In genomic region chr1:160416369-160416768, GRCh38 we compare ENCODE assay signal across 10 cellular contexts. TPM values are rescaled to one million over a fixed set of nuclear protein-coding genes. Genes with fewer than 3 reads are reported as not detected.
A peak's percentile ranks its signal among the peaks of the same experiment; 100 is the strongest.
DNase-seq lines count a peak whose midpoint lies in the region; ATAC-seq and TF ChIP-seq lines count a peak whose summit lies in the region.
"Had no signal": no experiment of that assay in that cellular context is flagged by ENCODE, and none has a peak within 500 bp of the region (broad histone marks: within the 10 kb centered on the region; RNA-seq: fewer than 3 reads in every experiment).

No MANE protein-coding gene starts in this region.

- TF ChIP-seq CTCF in choroid plexus epithelial cell (conservative IDR thresholded peaks at IDR 0.05; ENCODE audit: low read depth, low read length) (peak; percentile 65), retinal pigment epithelial cell (conservative IDR thresholded peaks at IDR 0.05; ENCODE audit: low read depth, low read length) (peak; percentile 72), testis (IDR thresholded peaks at IDR 0.05) (peak in 1 of 3 experiments; percentile 23), tibial artery (IDR thresholded peaks at IDR 0.05) (no peak)

- H3K27ac Mint-ChIP-seq in activated CD4-positive, alpha-beta T cell treated with anti-CD3 and anti-CD28 coated beads for 36 hours = no peak overlapping the region

- H3K27me3 ChIP-seq in testis (no peaks in the 10 kb centered on the region), tibial artery (no peaks in the 10 kb centered on the region)
- H3K27me3 ChIP-seq: upper lobe of left lung had no signal

- no peaks in the 10 kb centered on the region for H3K36me3 Mint-ChIP-seq in activated CD4-positive, alpha-beta T cell treated with anti-CD3 and anti-CD28 coated beads for 36 hours (ENCODE audit: low read depth)

- TF ChIP-seq POLR2A in testis (IDR thresholded peaks at IDR 0.05) = no peak

- CTCF ChIA-PET in activated CD4-positive, alpha-beta T cell treated with anti-CD3 and anti-CD28 coated beads for 36 hours (lab: Charles Lee) = interaction anchor here (0.6 to 1.4 kb wide), 4 partner anchors 40 to 313 kb away, joined by 3 to 4 read pairs (median 4); no protein-coding TSS in a partner anchor

- no peak overlapping the region for H3K4me3 Mint-ChIP-seq in activated CD4-positive, alpha-beta T cell treated with anti-CD3 and anti-CD28 coated beads for 36 hours

- no peaks in the 10 kb centered on the region for H3K9me3 Mint-ChIP-seq in activated CD4-positive, alpha-beta T cell treated with anti-CD3 and anti-CD28 coated beads for 36 hours (ENCODE audit: low read depth)

- peak; percentile 19 for DNase-seq in activated CD4-positive, alpha-beta T cell treated with anti-CD3 and anti-CD28 coated beads for 36 hours
- no peak for DNase-seq in activated CD4-positive, alpha-beta T cell treated with anti-CD3 and anti-CD28 coated beads for 48 hours
- DNase-seq in NCI-H146 treated with DMSO at 0.1 percent for 48 hours (lab: John Stamatoyannopoulos, UW; ENCODE audit: unreplicated experiment) (peak; percentile 9), choroid plexus epithelial cell (ENCODE audit: low read depth) (peak; percentile 58), retinal pigment epithelial cell (ENCODE audit: low read depth) (no peak), testis (no peak), tibial artery (no peak)

- intact Hi-C loops in activated CD4-positive, alpha-beta T cell treated with anti-CD3 and anti-CD28 coated beads for 36 hours (cut with DNase I, micrococcal nuclease) = no loop called here
- intact Hi-C loops in testis (cut with DNase I; ENCODE audit: low total_unique reads) = no loop called here
- intact Hi-C loops in tibial artery (cut with DNase I; ENCODE audit: low total_unique reads) = no loop called here

- 74 to 82% methylated on average over 3 to 4 of the region's 4 CpGs for WGBS in testis, 2 donors

- ATAC-seq in activated CD4-positive, alpha-beta T cell treated with anti-CD3 and anti-CD28 coated beads for 36 hours = peak; percentile 57
- ATAC-seq in GM18498 (IDR thresholded peaks at IDR 0.05; ENCODE audit: unreplicated experiment) = no peak

- H3K9me3 ChIP-seq in testis = no peaks in the 10 kb centered on the region
- H3K9me3 ChIP-seq in tibial artery = no peaks in the 10 kb centered on the region
- H3K9me3 ChIP-seq: upper lobe of left lung had no signal

- H3K4me1 ChIP-seq in testis (no peaks in the 10 kb centered on the region), tibial artery (no peaks in the 10 kb centered on the region)

- no peak overlapping the region for H3K4me3 ChIP-seq in choroid plexus epithelial cell (ENCODE audit: low read depth, low read length)
- H3K4me3 ChIP-seq in retinal pigment epithelial cell (ENCODE audit: low read length) = no peak overlapping the region
- H3K4me3 ChIP-seq in testis = no peak overlapping the region
- no peak overlapping the region for H3K4me3 ChIP-seq in tibial artery
- H3K4me3 ChIP-seq: lung, upper lobe of left lung had no signal

- H3K4me1 Mint-ChIP-seq in activated CD4-positive, alpha-beta T cell treated with anti-CD3 and anti-CD28 coated beads for 36 hours = no peaks in the 10 kb centered on the region

- POLR2A ChIA-PET in activated CD4-positive, alpha-beta T cell treated with anti-CD3 and anti-CD28 coated beads for 36 hours (lab: Charles Lee) = interaction anchor here (0.7 kb wide), 1 partner anchor 256 kb away, joined by 3 read pairs; no protein-coding TSS in a partner anchor

- H3K27ac ChIP-seq in testis (no peak overlapping the region), tibial artery (no peak overlapping the region)
- H3K27ac ChIP-seq: upper lobe of left lung had no signal

- no peaks in the 10 kb centered on the region for H3K27me3 Mint-ChIP-seq in activated CD4-positive, alpha-beta T cell treated with anti-CD3 and anti-CD28 coated beads for 36 hours

- H3K36me3 ChIP-seq in testis (ENCODE audit: low read depth, missing control alignments) (no peaks in the 10 kb centered on the region), tibial artery (peaks cover 0 to 10% (median 0%) of the 10 kb centered on the region in 3 donors)

RNA-seq across cellular contexts. Expression of gene VANGL2, which starts 16.0 kb away (rescaled TPM):
- total RNA-seq in activated CD4-positive, alpha-beta T cell treated with anti-CD3 and anti-CD28 coated beads for 36 hours = under 1 TPM; 0.09 to 0.12 TPM
- 1 to 10 TPM; 3.6 to 3.8 TPM for total RNA-seq in testis
- 5.9 TPM for polyA plus RNA-seq in testis (ENCODE audit: insufficient read depth, low read depth, low replicate concordance)

RNA-seq across cellular contexts. Expression of gene NHLH1, which starts 49.5 kb away (rescaled TPM):
- under 1 TPM; 0.32 to 0.42 TPM for total RNA-seq in activated CD4-positive, alpha-beta T cell treated with anti-CD3 and anti-CD28 coated beads for 36 hours
- under 1 TPM; 0.37 to 0.63 TPM for total RNA-seq in testis
- polyA plus RNA-seq in testis (ENCODE audit: insufficient read depth, low read depth, low replicate concordance) = 0.20 TPM

Comparison
In these comparisons a context has a peak if more than half of its experiments do, and no peak if none do; other contexts are left out.
1. DNase-seq: peak in activated CD4-positive, alpha-beta T cell treated with anti-CD3 and anti-CD28 coated beads for 36 hours (single experiment), NCI-H146 treated with DMSO at 0.1 percent for 48 hours (single experiment) and choroid plexus epithelial cell (single experiment); none in activated CD4-positive, alpha-beta T cell treated with anti-CD3 and anti-CD28 coated beads for 48 hours (single experiment), retinal pigment epithelial cell (single experiment), testis (single experiment) and tibial artery (0 of 2).
2. CTCF ChIP-seq: peak in choroid plexus epithelial cell (single experiment) and retinal pigment epithelial cell (single experiment); none in tibial artery (0 of 2).
3. RNA of gene VANGL2, which starts 16.0 kb away (total RNA-seq): 3.6 to 3.8 TPM in testis; 0.09 to 0.12 TPM in activated CD4-positive, alpha-beta T cell treated with anti-CD3 and anti-CD28 coated beads for 36 hours; every median in the first group is over 4 times any median in the second.